ENCODE assay signal across 8 cellular contexts in the genomic region with DNA sequence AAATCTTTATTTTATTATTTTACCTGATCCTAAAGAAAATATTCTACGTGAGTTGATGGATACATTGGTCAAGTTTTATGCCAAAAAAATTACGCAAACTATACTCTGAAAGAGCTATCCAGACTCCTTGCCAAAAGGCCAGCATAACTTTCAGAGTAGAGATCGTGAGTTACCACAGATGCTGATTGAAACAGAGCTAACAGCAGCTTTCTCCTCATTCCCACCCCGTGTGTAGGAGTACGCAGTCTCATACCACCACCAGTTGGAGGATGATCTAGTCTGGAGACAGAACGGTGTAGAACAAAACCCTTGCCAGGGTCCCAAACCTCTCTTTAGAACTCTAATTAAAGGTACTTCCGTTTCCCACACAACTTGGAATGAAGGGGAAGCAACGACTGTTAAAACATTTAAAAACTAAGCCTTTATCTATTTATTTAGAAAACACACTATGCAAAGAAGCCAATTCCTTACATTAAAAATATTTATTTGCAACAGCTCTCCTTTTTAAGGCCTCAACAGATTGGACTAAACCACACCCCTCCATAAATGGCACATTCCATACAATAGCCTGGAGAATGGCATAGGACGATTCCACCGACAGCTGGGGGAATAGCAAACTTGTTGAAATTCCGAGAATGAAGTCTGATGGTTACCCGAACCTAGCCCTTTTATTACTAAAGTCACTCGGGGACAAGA. TPM values are rescaled to one million over a fixed set of nuclear protein-coding genes. Genes with fewer than 3 reads are reported as not detected.
DNase-seq lines count a peak whose midpoint lies in the region; ATAC-seq and TF ChIP-seq lines count a peak whose summit lies in the region.

No MANE protein-coding gene starts in this region.

- peak; percentile 81 for DNase-seq in DMS 273 (lab: John Stamatoyannopoulos, UW; ENCODE audit: unreplicated experiment)
- no peak for DNase-seq in RWPE2 (ENCODE audit: low spot score)
- DNase-seq in cardiac fibroblast (ENCODE audit: low read depth in 2 of 2): peak; percentile 78 to 92
- no peak for DNase-seq in left lung
- peak; percentile 23 for DNase-seq in stimulated activated naive CD4-positive, alpha-beta T cell treated with Interleukin-2 at 50 U/mL for 16 hours (lab: John Stamatoyannopoulos, UW)
- DNase-seq in activated CD4-positive, CD25-positive, alpha-beta regulatory T cell (lab: John Stamatoyannopoulos, UW): no peak

- no peak for TF ChIP-seq CTCF in RWPE2 (IDR thresholded peaks at IDR 0.05; ENCODE audit: poor library complexity, severe bottlenecking)
- TF ChIP-seq CTCF in cardiac fibroblast (IDR thresholded peaks at IDR 0.05; ENCODE audit: low read depth, low read length): no peak
- TF ChIP-seq CTCF in left lung (IDR thresholded peaks at IDR 0.05): no peak

- H3K4me1 ChIP-seq in RWPE2 (ENCODE audit: insufficient read depth, poor library complexity, severe bottlenecking) (peaks cover 24% of the 10 kb centered on the region), left lung (peaks cover 21 to 38% of the 10 kb centered on the region in 2 donors)

- intact Hi-C loops in left lung (cut with DNase I): no loop called here

- H3K36me3 ChIP-seq in RWPE2 (ENCODE audit: low read depth) (peaks cover 51% of the 10 kb centered on the region), left lung (no peaks in the 10 kb centered on the region)

- H3K27me3 ChIP-seq in RWPE2 (ENCODE audit: insufficient read depth, poor library complexity, severe bottlenecking) (no peaks in the 10 kb centered on the region), left lung (no peaks in the 10 kb centered on the region)

- H3K9me3 ChIP-seq in RWPE2 (ENCODE audit: severe bottlenecking) (no peaks in the 10 kb centered on the region), left lung (no peaks in the 10 kb centered on the region)

- ATAC-seq in HG02970 (IDR thresholded peaks at IDR 0.05; ENCODE audit: low FRiP score, unreplicated experiment) (peak; percentile 0), RWPE2 (ENCODE audit: low read depth) (peak; percentile 8; the same call in 2 of the 3 replicates), left lung (peak; percentile 22), GM21529 (IDR thresholded peaks at IDR 0.05; ENCODE audit: unreplicated experiment) (no peak)

- H3K4me3 ChIP-seq in RWPE2 (ENCODE audit: severe bottlenecking): peak overlapping the region; percentile 74
- peak overlapping the region; percentile 74 to 80 for H3K4me3 ChIP-seq in cardiac fibroblast (replicated peaks in 1 of 2; ENCODE audit: low read depth in 2 of 2, low read length in 2 of 2)
- H3K4me3 ChIP-seq in left lung: peak overlapping the region; percentile 59 to 88

- H3K27ac ChIP-seq in RWPE2 (ENCODE audit: poor library complexity, severe bottlenecking) (peak overlapping the region; percentile 92), left lung (peak overlapping the region; percentile 94 to 98)

RNA-seq across cellular contexts. Expression of a gene that starts 1.4 kb away (rescaled TPM):
- 100 to 1,000 TPM; 115 to 147 TPM for total RNA-seq in left lung

RNA-seq across cellular contexts. Expression of a gene that starts 26.7 kb away (rescaled TPM):
- total RNA-seq in left lung: 10 to 100 TPM; 18.8 to 29.9 TPM

Comparison
In these comparisons a context has a peak if more than half of its experiments do, and no peak if none do; other contexts are left out.
1. DNase-seq: peak in DMS 273 (single experiment), cardiac fibroblast (2 of 2) and stimulated activated naive CD4-positive, alpha-beta T cell treated with Interleukin-2 at 50 U/mL for 16 hours (single experiment); none in RWPE2 (single experiment), left lung (0 of 2) and activated CD4-positive, CD25-positive, alpha-beta regulatory T cell (0 of 4).
2. Peak in every context shown above with its lines, with median percentiles within 50 percentile points of each other: H3K4me3 ChIP-seq.